Comparison of ENCODE assay signal across 31 cellular contexts in the genomic region with DNA sequence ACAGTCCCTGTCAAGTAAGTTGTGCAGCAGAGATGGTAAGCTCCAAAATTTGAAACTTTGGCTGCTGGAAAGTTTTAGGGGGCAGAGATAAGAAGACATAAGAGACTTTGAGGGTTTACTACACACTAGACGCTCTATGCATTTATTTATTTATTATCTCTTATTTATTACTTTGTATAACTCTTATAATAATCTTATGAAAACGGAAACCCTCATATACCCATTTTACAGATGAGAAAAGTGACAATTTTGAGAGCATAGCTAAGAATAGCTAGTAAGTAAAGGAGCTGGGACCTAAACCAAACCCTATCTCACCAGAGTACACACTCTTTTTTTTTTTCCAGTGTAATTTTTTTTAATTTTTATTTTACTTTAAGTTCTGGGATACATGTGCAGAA.
A peak's percentile ranks its signal among the peaks of the same experiment; 100 is the strongest.
DNase-seq lines count a peak whose midpoint lies in the region; ATAC-seq and TF ChIP-seq lines count a peak whose summit lies in the region.
"Had no signal": no experiment of that assay in that cellular context is flagged by ENCODE, and none has a peak within 500 bp of the region (broad histone marks: within the 10 kb centered on the region; RNA-seq: fewer than 3 reads in every experiment).

No MANE protein-coding gene starts in this region.

- H2BK12ac ChIP-seq in mesenchymal stem cell (ENCODE audit: low read length in 2 of 2): peak overlapping the region; percentile 89 to 93

- no peak overlapping the region for H2AK5ac ChIP-seq in mesenchymal stem cell (ENCODE audit: low read length, severe bottlenecking)

- H4K91ac ChIP-seq in mesenchymal stem cell (ENCODE audit: low read length): peak overlapping the region; percentile 87

- no peak overlapping the region for H3K14ac ChIP-seq in mesenchymal stem cell (ENCODE audit: low read length in 2 of 2)

- H3K23ac ChIP-seq in mesenchymal stem cell (ENCODE audit: low read length in 2 of 2): no peak overlapping the region

- CTCF ChIA-PET in MCF 10A (lab: Yijun Ruan, JAX): interaction anchor here (0.6 to 1.4 kb wide), 5 partner anchors 64 to 385 kb away, joined by 3 to 7 read pairs (median 3); no protein-coding TSS in a partner anchor
- CTCF ChIA-PET in CD8-positive, alpha-beta T cell (lab: Charles Lee): interaction anchor here (0.7 kb wide), 1 partner anchor 31 kb away, joined by 3 read pairs; no protein-coding TSS in a partner anchor

- no peak for TF ChIP-seq CTCF in breast epithelium (IDR thresholded peaks at IDR 0.05)
- no peak for TF ChIP-seq CTCF in MCF 10A (IDR thresholded peaks at IDR 0.05; ENCODE audit: unreplicated experiment)
- TF ChIP-seq CTCF in adrenal gland (IDR thresholded peaks at IDR 0.05): no peak
- TF ChIP-seq CTCF in smooth muscle cell (IDR thresholded peaks at IDR 0.05; ENCODE audit: borderline replicate concordance, insufficient read depth, poor library complexity, severe bottlenecking): no peak
- TF ChIP-seq CTCF in CD8-positive, alpha-beta T cell (IDR thresholded peaks at IDR 0.05): no peak
- TF ChIP-seq CTCF in endodermal cell (conservative IDR thresholded peaks at IDR 0.05): no peak

- peak overlapping the region; percentile 39 to 85 for H3K4ac ChIP-seq in mesenchymal stem cell (ENCODE audit: low read depth in 1 of 2, low read length in 2 of 2)

- ATAC-seq in CD8-positive, alpha-beta T cell: no peak
- no peak for ATAC-seq in HG03280 (IDR thresholded peaks at IDR 0.05; ENCODE audit: unreplicated experiment)
- ATAC-seq: activated naive CD8-positive, alpha-beta T cell treated with anti-CD3 and anti-CD28 coated beads, Interleukin-2, amount 50 U/mL, for 24 hours; activated T-cell treated with anti-CD3 and anti-CD28 coated beads, Interleukin-2, amount 50 U/mL, for 72 hours; left colon; stimulated activated memory B cell treated with anti-CD40 and anti-IgM and Interleukin-4, amounts not matched to agents 10 μg/mL and 1 μg/mL and 100 μg/mL, for 72 hours had no signal

- H3K27me3 ChIP-seq in breast epithelium: no peaks in the 10 kb centered on the region
- no peaks in the 10 kb centered on the region for H3K27me3 ChIP-seq in adrenal gland
- H3K27me3 ChIP-seq in mesenchymal stem cell (ENCODE audit: control insufficient read depth in 1 of 2, insufficient read depth in 1 of 2, low read length in 2 of 2): peaks cover 0 to under 1% of the 10 kb centered on the region in 2 experiments
- no peaks in the 10 kb centered on the region for H3K27me3 ChIP-seq in smooth muscle cell (ENCODE audit: low read depth)
- no peaks in the 10 kb centered on the region for H3K27me3 ChIP-seq in CD8-positive, alpha-beta T cell (ENCODE audit: insufficient read depth, low read length)
- no peaks in the 10 kb centered on the region for H3K27me3 ChIP-seq in endodermal cell (ENCODE audit: control insufficient read depth, insufficient read depth, low read length, poor library complexity, severe bottlenecking)
- H3K27me3 ChIP-seq: body of pancreas, gastroesophageal sphincter, MG63, neutrophil had no signal

- H3K79me2 ChIP-seq in smooth muscle cell (ENCODE audit: low read depth): no peaks in the 10 kb centered on the region

- H3K36me3 ChIP-seq in breast epithelium (no peaks in the 10 kb centered on the region), adrenal gland (replicated peaks in 1 of 2) (no peaks in the 10 kb centered on the region), mesenchymal stem cell (ENCODE audit: control insufficient read depth in 1 of 2, insufficient read depth in 2 of 2, low read depth in 1 of 2, low read length in 2 of 2) (no peaks in the 10 kb centered on the region), smooth muscle cell (ENCODE audit: low read depth) (no peaks in the 10 kb centered on the region), endodermal cell (ENCODE audit: control insufficient read depth, insufficient read depth, low read length) (no peaks in the 10 kb centered on the region)
- no peaks in the 10 kb centered on the region for H3K36me3 ChIP-seq in CD8-positive, alpha-beta T cell (ENCODE audit: insufficient read depth, low read length)
- H3K36me3 ChIP-seq: gastroesophageal sphincter, MG63, neutrophil had no signal

- H3K4me3 Mint-ChIP-seq in MCF 10A (ENCODE audit: unreplicated experiment) (no peak overlapping the region), endodermal cell (no peak overlapping the region)
- H3K4me3 Mint-ChIP-seq in CD8-positive, alpha-beta T cell: no peak overlapping the region
- H3K4me3 Mint-ChIP-seq: activated naive CD8-positive, alpha-beta T cell treated with anti-CD3 and anti-CD28 coated beads, Interleukin-2, amount 50 U/mL, for 24 hours; activated T-cell treated with anti-CD3 and anti-CD28 coated beads, Interleukin-2, amount 50 U/mL, for 72 hours; immature natural killer cell; memory B cell; stimulated activated memory B cell treated with anti-CD40 and anti-IgM and Interleukin-4, amounts not matched to agents 10 μg/mL and 1 μg/mL and 100 μg/mL, for 72 hours had no signal

- H3K9ac ChIP-seq in mesenchymal stem cell (ENCODE audit: low read length): peak overlapping the region; percentile 79
- no peak overlapping the region for H3K9ac ChIP-seq in smooth muscle cell (ENCODE audit: low read depth)
- H3K9ac ChIP-seq in endodermal cell (ENCODE audit: extremely low read depth, low read length, poor library complexity, severe bottlenecking): no peak overlapping the region
- H3K9ac ChIP-seq: SK-N-SH had no signal

- H3K27ac ChIP-seq in breast epithelium: peak overlapping the region; percentile 50 to 80
- peak overlapping the region in 3 of 5 donors; percentile 46 to 88 (median 69) for H3K27ac ChIP-seq in adrenal gland
- no peak overlapping the region for H3K27ac ChIP-seq in mesenchymal stem cell (ENCODE audit: low read length, poor library complexity, severe bottlenecking)
- H3K27ac ChIP-seq in smooth muscle cell (ENCODE audit: low read depth): peak overlapping the region; percentile 89
- no peak overlapping the region for H3K27ac ChIP-seq in CD8-positive, alpha-beta T cell (ENCODE audit: low read depth, low read length)
- H3K27ac ChIP-seq in endodermal cell (ENCODE audit: low read depth, low read length): no peak overlapping the region
- H3K27ac ChIP-seq: 22Rv1, neutrophil had no signal

- no peak for DNase-seq in breast epithelium (ENCODE audit: low spot score in 2 of 2)
- DNase-seq in MCF 10A (ENCODE audit: unreplicated experiment): no peak
- no peak for DNase-seq in adrenal gland
- DNase-seq in mesenchymal stem cell: no peak
- no peak for DNase-seq in smooth muscle cell (lab: John Stamatoyannopoulos, UW; ENCODE audit: unreplicated experiment)
- DNase-seq in CD8-positive, alpha-beta T cell: no peak
- DNase-seq in endodermal cell: no peak
- DNase-seq: activated CD4-positive, alpha-beta T cell treated with anti-CD3 and anti-CD28 coated beads, Interleukin-2, amount 50 U/mL, for 4 hours; activated naive CD4-positive, alpha-beta T cell; activated naive CD8-positive, alpha-beta T cell treated with anti-CD3 and anti-CD28 coated beads, Interleukin-2, amount 50 U/mL, for 24 hours; activated T-cell treated with anti-CD3 and anti-CD28 coated beads, Interleukin-2, amount 50 U/mL, for 72 hours; body of pancreas; GOT3; hypothalamus; immature natural killer cell; KG1; left colon; NCI-H1105 treated with DMSO at 0.1 percent for 48 hours; NCI-H187 treated with DMSO at 0.1 percent for 48 hours; NCI-H2171 treated with DMSO at 0.1 percent for 48 hours; NCI-H510A; RPMI8226; SK-N-SH; substantia nigra had no signal

- H3K27me3 Mint-ChIP-seq in MCF 10A (ENCODE audit: insufficient read depth, unreplicated experiment): no peaks in the 10 kb centered on the region
- peaks cover 4% of the 10 kb centered on the region for H3K27me3 Mint-ChIP-seq in CD8-positive, alpha-beta T cell (ENCODE audit: low read depth)
- H3K27me3 Mint-ChIP-seq in endodermal cell (ENCODE audit: insufficient read depth): no peaks in the 10 kb centered on the region
- H3K27me3 Mint-ChIP-seq: activated naive CD8-positive, alpha-beta T cell treated with anti-CD3 and anti-CD28 coated beads, Interleukin-2, amount 50 U/mL, for 24 hours had no signal

- H3K9me3 Mint-ChIP-seq in MCF 10A (ENCODE audit: unreplicated experiment) (no peaks in the 10 kb centered on the region), endodermal cell (no peaks in the 10 kb centered on the region)
- no peaks in the 10 kb centered on the region for H3K9me3 Mint-ChIP-seq in CD8-positive, alpha-beta T cell
- H3K9me3 Mint-ChIP-seq: activated naive CD8-positive, alpha-beta T cell treated with anti-CD3 and anti-CD28 coated beads, Interleukin-2, amount 50 U/mL, for 24 hours; activated T-cell treated with anti-CD3 and anti-CD28 coated beads, Interleukin-2, amount 50 U/mL, for 72 hours; immature natural killer cell; memory B cell; stimulated activated memory B cell treated with anti-CD40 and anti-IgM and Interleukin-4, amounts not matched to agents 10 μg/mL and 1 μg/mL and 100 μg/mL, for 72 hours had no signal

- H3K18ac ChIP-seq in mesenchymal stem cell (ENCODE audit: low read depth in 1 of 2, low read length in 2 of 2): peak overlapping the region; percentile 46 to 84

- H3K27ac Mint-ChIP-seq in MCF 10A (ENCODE audit: low read depth, unreplicated experiment): no peak overlapping the region
- no peak overlapping the region for H3K27ac Mint-ChIP-seq in CD8-positive, alpha-beta T cell
- no peak overlapping the region for H3K27ac Mint-ChIP-seq in endodermal cell
- H3K27ac Mint-ChIP-seq: activated naive CD8-positive, alpha-beta T cell treated with anti-CD3 and anti-CD28 coated beads, Interleukin-2, amount 50 U/mL, for 24 hours; activated T-cell treated with anti-CD3 and anti-CD28 coated beads, Interleukin-2, amount 50 U/mL, for 72 hours; memory B cell; stimulated activated memory B cell treated with anti-CD40 and anti-IgM and Interleukin-4, amounts not matched to agents 10 μg/mL and 1 μg/mL and 100 μg/mL, for 72 hours had no signal

- peak overlapping the region; percentile 56 for H2BK120ac ChIP-seq in mesenchymal stem cell (ENCODE audit: low read depth, low read length)

- H4K8ac ChIP-seq in mesenchymal stem cell (ENCODE audit: low read length): no peak overlapping the region

- H3K9me3 ChIP-seq in breast epithelium: no peaks in the 10 kb centered on the region
- no peaks in the 10 kb centered on the region for H3K9me3 ChIP-seq in adrenal gland (replicated peaks in 1 of 3)
- no peaks in the 10 kb centered on the region for H3K9me3 ChIP-seq in mesenchymal stem cell (ENCODE audit: control insufficient read depth, low read length)
- H3K9me3 ChIP-seq in smooth muscle cell (replicated peaks; ENCODE audit: low read depth): no peaks in the 10 kb centered on the region
- H3K9me3 ChIP-seq in CD8-positive, alpha-beta T cell (ENCODE audit: low read length): no peaks in the 10 kb centered on the region
- no peaks in the 10 kb centered on the region for H3K9me3 ChIP-seq in endodermal cell (ENCODE audit: control insufficient read depth, low read length)
- H3K9me3 ChIP-seq: body of pancreas, gastroesophageal sphincter, MG63, neutrophil, SK-N-SH had no signal

- H2AFZ ChIP-seq in mesenchymal stem cell (ENCODE audit: low read depth, low read length) (no peak overlapping the region), smooth muscle cell (ENCODE audit: low read depth) (no peak overlapping the region)

- peaks cover 25% of the 10 kb centered on the region for H3K4me1 Mint-ChIP-seq in MCF 10A (ENCODE audit: insufficient read depth, unreplicated experiment)
- H3K4me1 Mint-ChIP-seq in CD8-positive, alpha-beta T cell (ENCODE audit: low read depth): no peaks in the 10 kb centered on the region
- H3K4me1 Mint-ChIP-seq in endodermal cell: peaks cover 73% of the 10 kb centered on the region
- H3K4me1 Mint-ChIP-seq: activated naive CD8-positive, alpha-beta T cell treated with anti-CD3 and anti-CD28 coated beads, Interleukin-2, amount 50 U/mL, for 24 hours; immature natural killer cell had no signal

- BruUV-seq in MCF 10A (replicated peaks; lab: Mats Ljungman, UMichigan): no TSS peak

- intact Hi-C loops in breast epithelium (cut with DNase I; ENCODE audit: low total_unique reads) (no loop called here), MCF 10A (cut with micrococcal nuclease) (no loop called here), adrenal gland (cut with DNase I) (no loop called here)
- intact Hi-C loops in CD8-positive, alpha-beta T cell (cut with DNase I, micrococcal nuclease): no loop called here

- H2BK5ac ChIP-seq in mesenchymal stem cell (ENCODE audit: low read depth, low read length, poor library complexity, severe bottlenecking): no peak overlapping the region

- no peaks in the 10 kb centered on the region for H4K20me1 ChIP-seq in smooth muscle cell (ENCODE audit: low read depth)

- no peak overlapping the region for H3K4me2 ChIP-seq in mesenchymal stem cell (ENCODE audit: low read length, poor library complexity, severe bottlenecking)
- H3K4me2 ChIP-seq in smooth muscle cell: peak overlapping the region; percentile 63
- H3K4me2 ChIP-seq: SK-N-SH had no signal

- TF ChIP-seq POLR2A in breast epithelium (IDR thresholded peaks at IDR 0.05) (no peak), adrenal gland (IDR thresholded peaks at IDR 0.05) (no peak)

- H3K4me1 ChIP-seq in breast epithelium (no peaks in the 10 kb centered on the region), adrenal gland (replicated peaks in 1 of 2) (peaks cover 8 to 33% of the 10 kb centered on the region in 2 donors), mesenchymal stem cell (ENCODE audit: control insufficient read depth, insufficient read depth, low read depth, low read length) (peaks cover 38% of the 10 kb centered on the region), smooth muscle cell (ENCODE audit: low read depth) (peaks cover 59% of the 10 kb centered on the region), endodermal cell (ENCODE audit: control insufficient read depth, insufficient read depth, low read length) (peaks cover 43% of the 10 kb centered on the region)
- no peaks in the 10 kb centered on the region for H3K4me1 ChIP-seq in CD8-positive, alpha-beta T cell (ENCODE audit: insufficient read depth, low read length)
- H3K4me1 ChIP-seq: body of pancreas had no signal

- no peak overlapping the region for H2BK15ac ChIP-seq in mesenchymal stem cell (ENCODE audit: low read depth, poor library complexity, severe bottlenecking)

- POLR2A ChIA-PET in MCF 10A (lab: Yijun Ruan, JAX): interaction anchor here (1.0 to 1.2 kb wide), 2 partner anchors 23 to 32 kb away, joined by 3 to 4 read pairs; no protein-coding TSS in a partner anchor
- POLR2A ChIA-PET in CD8-positive, alpha-beta T cell (lab: Charles Lee): no interaction called here

- H3K4me3 ChIP-seq in breast epithelium: no peak overlapping the region
- no peak overlapping the region for H3K4me3 ChIP-seq in adrenal gland
- H3K4me3 ChIP-seq in mesenchymal stem cell (ENCODE audit: insufficient read depth in 1 of 2, low read depth in 1 of 2, low read length in 2 of 2): no peak overlapping the region
- H3K4me3 ChIP-seq in smooth muscle cell: no peak overlapping the region
- no peak overlapping the region for H3K4me3 ChIP-seq in CD8-positive, alpha-beta T cell (ENCODE audit: low read depth, low read length)
- no peak overlapping the region for H3K4me3 ChIP-seq in endodermal cell (ENCODE audit: low read length)
- H3K4me3 ChIP-seq: body of pancreas, gastroesophageal sphincter, MG63 had no signal

- WGBS in adrenal gland, 4 donors: 78 to 84% (median 83%) methylated on average over 2 of the region's 2 CpGs
- WGBS in mesenchymal stem cell: no CpG with 5 or more reads among the region's 2 CpGs
- 89% methylated on average over 2 of the region's 2 CpGs for WGBS in smooth muscle cell (ENCODE audit: low lambda C conversion rate)
- no CpG with 5 or more reads among the region's 2 CpGs for WGBS in endodermal cell (ENCODE audit: insufficient coverage in 1 of 2, insufficient read length in 1 of 2), 2 experiments

- H3F3A ChIP-seq in smooth muscle cell (ENCODE audit: low read depth): peaks cover 57% of the 10 kb centered on the region

- no peaks in the 10 kb centered on the region for H3K79me1 ChIP-seq in mesenchymal stem cell (replicated peaks; ENCODE audit: low read length, poor library complexity, severe bottlenecking)

- H3K36me3 Mint-ChIP-seq in MCF 10A (ENCODE audit: insufficient read depth, unreplicated experiment): no peaks in the 10 kb centered on the region
- H3K36me3 Mint-ChIP-seq in CD8-positive, alpha-beta T cell: no peaks in the 10 kb centered on the region
- no peaks in the 10 kb centered on the region for H3K36me3 Mint-ChIP-seq in endodermal cell (ENCODE audit: low read depth)
- H3K36me3 Mint-ChIP-seq: immature natural killer cell; memory B cell; stimulated activated memory B cell treated with anti-CD40 and anti-IgM and Interleukin-4, amounts not matched to agents 10 μg/mL and 1 μg/mL and 100 μg/mL, for 72 hours had no signal

Comparison
In these comparisons a context has a peak if more than half of its experiments do, and no peak if none do; other contexts are left out.
1. H3K27ac ChIP-seq: peak in breast epithelium (2 of 2), adrenal gland (3 of 5) and smooth muscle cell (single experiment); none in mesenchymal stem cell (single experiment), CD8-positive, alpha-beta T cell (single experiment) and endodermal cell (single experiment).